ENCODE assay signal across 34 cellular contexts in genomic region chr6:2360716-2361115, GRCh38.
"Had no signal": no experiment of that assay in that cellular context is flagged by ENCODE, and none has a peak within 500 bp of the region (broad histone marks: within the 10 kb centered on the region; RNA-seq: fewer than 3 reads in every experiment).

No MANE protein-coding gene starts in this region.

- H3K4me2 ChIP-seq: KMS-11 had no signal

- H3K36me3 ChIP-seq: MG63 had no signal

- H3K9me3 ChIP-seq: MG63 had no signal

- H3K4me3 ChIP-seq: MG63 had no signal

- H3K27me3 ChIP-seq: MG63 had no signal

- DNase-seq: Karpas-422, Kasumi-1, KG1, MG63, MM.1S, MV-4-11, NCI-H1048, NCI-H1092, NCI-H1092 treated with DMSO at 0.1 percent for 48 hours, NCI-H1105, NCI-H1105 treated with DMSO at 0.1 percent for 48 hours, NCI-H1417, NCI-H1417 treated with DMSO at 0.1 percent for 48 hours, NCI-H1436, NCI-H1436 treated with DMSO at 0.1 percent for 48 hours, NCI-H146, NCI-H1694, NCI-H1694 treated with DMSO at 0.1 percent for 48 hours, NCI-H187, NCI-H187 treated with DMSO at 0.1 percent for 48 hours, NCI-H1930, NCI-H2029, NCI-H2029 treated with DMSO at 0.1 percent for 48 hours, NCI-H2081, NCI-H2081 treated with DMSO at 0.1 percent for 48 hours, NCI-H2107, NCI-H2171, NCI-H2171 treated with DMSO at 0.1 percent for 48 hours, NCI-H2227 treated with DMSO at 0.1 percent for 48 hours, NCI-H226, NCI-H345, NCI-H446, NCI-H446 treated with DMSO at 0.1 percent for 48 hours had no signal

- H3K27ac ChIP-seq: KMS-11 had no signal

- H3K9ac ChIP-seq: KMS-11 had no signal
